Comparison of ENCODE assay signal across 9 cellular contexts in genomic region chr22:42439821-42440674, GRCh38. TPM values are rescaled to one million over a fixed set of nuclear protein-coding genes. Genes with fewer than 3 reads are reported as not detected.
DNase-seq lines count a peak whose midpoint lies in the region; ATAC-seq and TF ChIP-seq lines count a peak whose summit lies in the region.
"Had no signal": no experiment of that assay in that cellular context is flagged by ENCODE, and none has a peak within 500 bp of the region (broad histone marks: within the 10 kb centered on the region; RNA-seq: fewer than 3 reads in every experiment).

No MANE protein-coding gene starts in this region.

- no peak overlapping the region for H3K4me3 Mint-ChIP-seq in activated CD4-positive, alpha-beta T cell treated with anti-CD3 and anti-CD28 coated beads for 36 hours
- H3K4me3 Mint-ChIP-seq in stimulated activated naive B cell treated with anti-CD40 and anti-IgM and Interleukin-4, amounts not matched to agents 10 μg/mL and 1 μg/mL and 100 μg/mL, for 72 hours = peak overlapping the region; percentile 25 to 52
- no peak overlapping the region for H3K4me3 Mint-ChIP-seq in immature natural killer cell
- no peak overlapping the region for H3K4me3 Mint-ChIP-seq in CD8-positive, alpha-beta T cell

- TF ChIP-seq CTCF in epithelial cell of esophagus (IDR thresholded peaks at IDR 0.05; ENCODE audit: insufficient read depth, low read depth, low read length, missing control alignments) = no peak
- TF ChIP-seq CTCF in CD8-positive, alpha-beta T cell (IDR thresholded peaks at IDR 0.05) = no peak

- POLR2A ChIA-PET in activated CD4-positive, alpha-beta T cell treated with anti-CD3 and anti-CD28 coated beads for 36 hours (lab: Charles Lee) = no interaction called here
- POLR2A ChIA-PET in CD8-positive, alpha-beta T cell (lab: Charles Lee) = no interaction called here

- peaks cover 43% of the 10 kb centered on the region for H3K4me1 Mint-ChIP-seq in activated CD4-positive, alpha-beta T cell treated with anti-CD3 and anti-CD28 coated beads for 36 hours
- H3K4me1 Mint-ChIP-seq in stimulated activated naive B cell treated with anti-CD40 and anti-IgM and Interleukin-4, amounts not matched to agents 10 μg/mL and 1 μg/mL and 100 μg/mL, for 72 hours = peaks cover 47 to 63% of the 10 kb centered on the region in 2 donors
- H3K4me1 Mint-ChIP-seq in immature natural killer cell = peaks cover 19 to 27% of the 10 kb centered on the region in 2 donors
- H3K4me1 Mint-ChIP-seq in CD8-positive, alpha-beta T cell (ENCODE audit: low read depth) = peaks cover 25% of the 10 kb centered on the region

- H3K4me3 ChIP-seq in epithelial cell of esophagus (ENCODE audit: low read length) = no peak overlapping the region
- no peak overlapping the region for H3K4me3 ChIP-seq in CD8-positive, alpha-beta T cell (ENCODE audit: low read depth, low read length)

- H3K27me3 ChIP-seq in CD8-positive, alpha-beta T cell (ENCODE audit: insufficient read depth, low read length) = no peaks in the 10 kb centered on the region

- intact Hi-C loops in activated CD4-positive, alpha-beta T cell treated with anti-CD3 and anti-CD28 coated beads for 36 hours (cut with DNase I, micrococcal nuclease) = loop anchor here in 1 of 2 experiments (5.0 kb wide), 3 partner anchors 113 to 368 kb away; partner anchors contain the start of genes NAGA and PHETA2
- intact Hi-C loops in CD8-positive, alpha-beta T cell (cut with DNase I, micrococcal nuclease) = loop anchor here (5.0 kb wide), 5 partner anchors 143 to 1153 kb away; partner anchors contain the start of genes CENPM (in 1 of the 2), RANGAP1 (in 1 of the 2) and SREBF2 (in 1 of the 2)

- peak overlapping the region; percentile 11 for H3K27ac Mint-ChIP-seq in activated CD4-positive, alpha-beta T cell treated with anti-CD3 and anti-CD28 coated beads for 36 hours
- peak overlapping the region; percentile 83 for H3K27ac Mint-ChIP-seq in stimulated activated naive B cell treated with anti-CD40 and anti-IgM and Interleukin-4, amounts not matched to agents 10 μg/mL and 1 μg/mL and 100 μg/mL, for 72 hours
- peak overlapping the region in 2 of 6 donors; percentile 39 to 80 for H3K27ac Mint-ChIP-seq in immature natural killer cell
- no peak overlapping the region for H3K27ac Mint-ChIP-seq in CD8-positive, alpha-beta T cell

- ATAC-seq in activated CD4-positive, alpha-beta T cell treated with anti-CD3 and anti-CD28 coated beads for 36 hours = no peak
- no peak for ATAC-seq in stimulated activated naive B cell treated with anti-CD40 and anti-IgM and Interleukin-4, amounts not matched to agents 10 μg/mL and 1 μg/mL and 100 μg/mL, for 72 hours (replicated peaks)
- no peak for ATAC-seq in GM18505 (IDR thresholded peaks at IDR 0.05; ENCODE audit: unreplicated experiment)
- ATAC-seq in CD8-positive, alpha-beta T cell = no peak

- no peaks in the 10 kb centered on the region for H3K36me3 ChIP-seq in CD8-positive, alpha-beta T cell (ENCODE audit: insufficient read depth, low read length)

- H3K4me1 ChIP-seq in CD8-positive, alpha-beta T cell (ENCODE audit: insufficient read depth, low read length) = peaks cover 15% of the 10 kb centered on the region

- no peaks in the 10 kb centered on the region for H3K36me3 Mint-ChIP-seq in activated CD4-positive, alpha-beta T cell treated with anti-CD3 and anti-CD28 coated beads for 36 hours (ENCODE audit: low read depth)
- H3K36me3 Mint-ChIP-seq in stimulated activated naive B cell treated with anti-CD40 and anti-IgM and Interleukin-4, amounts not matched to agents 10 μg/mL and 1 μg/mL and 100 μg/mL, for 72 hours = no peaks in the 10 kb centered on the region
- H3K36me3 Mint-ChIP-seq in immature natural killer cell = no peaks in the 10 kb centered on the region
- no peaks in the 10 kb centered on the region for H3K36me3 Mint-ChIP-seq in CD8-positive, alpha-beta T cell

- H3K27me3 Mint-ChIP-seq in activated CD4-positive, alpha-beta T cell treated with anti-CD3 and anti-CD28 coated beads for 36 hours = peaks cover 2% of the 10 kb centered on the region
- H3K27me3 Mint-ChIP-seq in stimulated activated naive B cell treated with anti-CD40 and anti-IgM and Interleukin-4, amounts not matched to agents 10 μg/mL and 1 μg/mL and 100 μg/mL, for 72 hours = peaks cover 22 to 46% of the 10 kb centered on the region in 2 donors
- peaks cover 4 to 8% (median 7%) of the 10 kb centered on the region in 3 donors for H3K27me3 Mint-ChIP-seq in immature natural killer cell (ENCODE audit: low read depth in 3 of 3)
- no peaks in the 10 kb centered on the region for H3K27me3 Mint-ChIP-seq in CD8-positive, alpha-beta T cell (ENCODE audit: low read depth)

- no peak for TF ChIP-seq POLR2A in GM18505 (IDR thresholded peaks at IDR 0.05; ENCODE audit: borderline replicate concordance, extremely low read depth, insufficient read depth, insufficient read length)

- DNase-seq in activated CD4-positive, alpha-beta T cell treated with anti-CD3 and anti-CD28 coated beads for 36 hours = peak; percentile 41
- DNase-seq in activated CD4-positive, alpha-beta T cell treated with anti-CD3 and anti-CD28 coated beads for 1 hour = no peak
- peak; percentile 75 for DNase-seq in OCI-M1 (lab: John Stamatoyannopoulos, UW)
- peak; percentile 35 for DNase-seq in epithelial cell of esophagus (ENCODE audit: low read depth)
- DNase-seq in stimulated activated naive B cell treated with anti-CD40 and anti-IgM and Interleukin-4, amounts not matched to agents 10 μg/mL and 1 μg/mL and 100 μg/mL, for 72 hours = peak; percentile 11
- DNase-seq in immature natural killer cell = no peak
- DNase-seq in CD8-positive, alpha-beta T cell = no peak
- DNase-seq: activated effector memory CD4-positive, alpha-beta T cell treated with Interleukin-2 at 50 U/mL for 16 hours had no signal

- CTCF ChIA-PET in activated CD4-positive, alpha-beta T cell treated with anti-CD3 and anti-CD28 coated beads for 36 hours (lab: Charles Lee) = interaction anchor here (0.6 to 1.4 kb wide), 6 partner anchors 20 to 639 kb away, joined by 3 to 5 read pairs (median 4); partner anchors contain the start of genes CCDC134 and CENPM
- CTCF ChIA-PET in CD8-positive, alpha-beta T cell (lab: Charles Lee) = interaction anchor here (0.6 to 6.7 kb wide), 4 partner anchors 9 to 349 kb away, joined by 3 to 63 read pairs (median 4); partner anchors contain the start of gene NDUFA6

- H3K9me3 Mint-ChIP-seq in activated CD4-positive, alpha-beta T cell treated with anti-CD3 and anti-CD28 coated beads for 36 hours (ENCODE audit: low read depth) = no peaks in the 10 kb centered on the region
- H3K9me3 Mint-ChIP-seq in stimulated activated naive B cell treated with anti-CD40 and anti-IgM and Interleukin-4, amounts not matched to agents 10 μg/mL and 1 μg/mL and 100 μg/mL, for 72 hours = no peaks in the 10 kb centered on the region
- H3K9me3 Mint-ChIP-seq in immature natural killer cell = no peaks in the 10 kb centered on the region
- H3K9me3 Mint-ChIP-seq in CD8-positive, alpha-beta T cell = no peaks in the 10 kb centered on the region

- no peaks in the 10 kb centered on the region for H3K9me3 ChIP-seq in CD8-positive, alpha-beta T cell (ENCODE audit: low read length)

- H3K27ac ChIP-seq in CD8-positive, alpha-beta T cell (ENCODE audit: low read depth, low read length) = no peak overlapping the region

RNA-seq across cellular contexts. Expression of gene NFAM1, which starts 7.8 kb away (rescaled TPM):
- total RNA-seq in activated CD4-positive, alpha-beta T cell treated with anti-CD3 and anti-CD28 coated beads for 36 hours = under 1 TPM; 0.11 to 0.21 TPM
- under 1 TPM in 2 of 3 donors, not detected in 1; 0.13 to 0.30 TPM for polyA plus RNA-seq in immature natural killer cell
- not detected for total RNA-seq in CD8-positive, alpha-beta T cell

Comparison
In these comparisons a context has a peak if more than half of its experiments do, and no peak if none do; other contexts are left out.
1. DNase-seq: peak in activated CD4-positive, alpha-beta T cell treated with anti-CD3 and anti-CD28 coated beads for 36 hours (single experiment), OCI-M1 (single experiment), epithelial cell of esophagus (single experiment) and stimulated activated naive B cell treated with anti-CD40 and anti-IgM and Interleukin-4, amounts not matched to agents 10 μg/mL and 1 μg/mL and 100 μg/mL, for 72 hours (single experiment); none in activated CD4-positive, alpha-beta T cell treated with anti-CD3 and anti-CD28 coated beads for 1 hour (single experiment), immature natural killer cell (0 of 3) and CD8-positive, alpha-beta T cell (0 of 7).
2. H3K4me3 Mint-ChIP-seq: peak in stimulated activated naive B cell treated with anti-CD40 and anti-IgM and Interleukin-4, amounts not matched to agents 10 μg/mL and 1 μg/mL and 100 μg/mL, for 72 hours (2 of 2); none in activated CD4-positive, alpha-beta T cell treated with anti-CD3 and anti-CD28 coated beads for 36 hours (single experiment), immature natural killer cell (0 of 5) and CD8-positive, alpha-beta T cell (single experiment).